ENCODE assay signal across 20 cellular contexts in the genomic region with DNA sequence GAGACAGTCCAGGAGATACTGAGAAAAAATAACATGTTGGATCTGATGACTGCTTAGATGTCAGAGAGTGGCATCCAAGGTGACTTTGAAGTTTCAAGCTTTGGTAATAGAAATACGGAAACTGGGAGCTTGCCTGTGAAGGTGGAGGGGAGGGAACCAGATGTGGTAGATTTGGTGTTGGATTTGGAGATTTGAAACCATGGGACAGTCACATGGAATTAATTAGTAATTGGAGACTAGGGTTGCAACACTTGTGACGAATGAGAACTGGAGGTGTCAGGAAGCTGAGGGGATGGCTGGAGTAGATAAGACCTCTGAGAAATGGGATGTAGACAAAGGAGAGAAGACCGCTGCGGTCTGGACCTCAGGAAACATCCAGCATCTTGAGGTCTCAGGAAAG. TPM values are rescaled to one million over a fixed set of nuclear protein-coding genes. Genes with fewer than 3 reads are reported as not detected.
DNase-seq lines count a peak whose midpoint lies in the region; ATAC-seq and TF ChIP-seq lines count a peak whose summit lies in the region.
"Had no signal": no experiment of that assay in that cellular context is flagged by ENCODE, and none has a peak within 500 bp of the region (broad histone marks: within the 10 kb centered on the region; RNA-seq: fewer than 3 reads in every experiment).

No MANE protein-coding gene starts in this region.

- H3K27ac Mint-ChIP-seq in MCF 10A (ENCODE audit: low read depth, unreplicated experiment): no peak overlapping the region
- no peak overlapping the region for H3K27ac Mint-ChIP-seq in naive thymus-derived CD8-positive, alpha-beta T cell
- H3K27ac Mint-ChIP-seq: naive B cell; progenitor cell of endocrine pancreas; stimulated activated effector memory CD8-positive, alpha-beta T cell treated with anti-CD3 and anti-CD28 coated beads, Interleukin-12 subunit alpha, Interleukin-12 subunit beta, amount 100 ng/mL, for 72 hours had no signal

- no peaks in the 10 kb centered on the region for H3K36me3 ChIP-seq in breast epithelium
- H3K36me3 ChIP-seq: SJCRH30, spleen, upper lobe of left lung had no signal

- H3K4me1 ChIP-seq in breast epithelium: peaks cover 0 to 6% of the 10 kb centered on the region in 2 donors
- H3K4me1 ChIP-seq: SJCRH30 had no signal

- CTCF ChIA-PET in MCF 10A (lab: Yijun Ruan, JAX): interaction anchor here (1.3 to 3.2 kb wide), 2 partner anchors 9 to 26 kb away, joined by 3 to 16 read pairs; no protein-coding TSS in a partner anchor

- H3K36me3 Mint-ChIP-seq in MCF 10A (ENCODE audit: insufficient read depth, unreplicated experiment): no peaks in the 10 kb centered on the region
- no peaks in the 10 kb centered on the region for H3K36me3 Mint-ChIP-seq in naive thymus-derived CD8-positive, alpha-beta T cell
- H3K36me3 Mint-ChIP-seq: naive B cell; stimulated activated effector memory CD8-positive, alpha-beta T cell treated with anti-CD3 and anti-CD28 coated beads, Interleukin-12 subunit alpha, Interleukin-12 subunit beta, amount 100 ng/mL, for 72 hours had no signal

- no peaks in the 10 kb centered on the region for H3K9me3 ChIP-seq in breast epithelium
- H3K9me3 ChIP-seq: SJCRH30, spleen, upper lobe of left lung had no signal

- H3K4me1 Mint-ChIP-seq in MCF 10A (ENCODE audit: insufficient read depth, unreplicated experiment): peaks cover 38% of the 10 kb centered on the region
- H3K4me1 Mint-ChIP-seq in naive thymus-derived CD8-positive, alpha-beta T cell: no peaks in the 10 kb centered on the region
- H3K4me1 Mint-ChIP-seq: naive B cell had no signal

- no peaks in the 10 kb centered on the region for H3K27me3 ChIP-seq in breast epithelium
- H3K27me3 ChIP-seq: SJCRH30, upper lobe of left lung had no signal

- H3K9me3 Mint-ChIP-seq in MCF 10A (ENCODE audit: unreplicated experiment): no peaks in the 10 kb centered on the region
- no peaks in the 10 kb centered on the region for H3K9me3 Mint-ChIP-seq in naive thymus-derived CD8-positive, alpha-beta T cell
- H3K9me3 Mint-ChIP-seq: immature natural killer cell; stimulated activated effector memory CD8-positive, alpha-beta T cell treated with anti-CD3 and anti-CD28 coated beads, Interleukin-12 subunit alpha, Interleukin-12 subunit beta, amount 100 ng/mL, for 72 hours had no signal

- H3K4me3 ChIP-seq in breast epithelium: no peak overlapping the region
- H3K4me3 ChIP-seq: SJCRH30, spleen, upper lobe of left lung had no signal

- TF ChIP-seq CTCF in breast epithelium (IDR thresholded peaks at IDR 0.05): no peak
- TF ChIP-seq CTCF in MCF 10A (IDR thresholded peaks at IDR 0.05; ENCODE audit: unreplicated experiment): no peak

- no peak for ATAC-seq in naive thymus-derived CD8-positive, alpha-beta T cell
- ATAC-seq in GM18907 (IDR thresholded peaks at IDR 0.05; ENCODE audit: unreplicated experiment): no peak
- ATAC-seq: HepG2; stimulated activated effector memory CD8-positive, alpha-beta T cell treated with anti-CD3 and anti-CD28 coated beads, Interleukin-12 subunit alpha, Interleukin-12 subunit beta, amount 100 ng/mL, for 72 hours had no signal

- no peak overlapping the region for H3K4me3 Mint-ChIP-seq in MCF 10A (ENCODE audit: unreplicated experiment)
- no peak overlapping the region for H3K4me3 Mint-ChIP-seq in naive thymus-derived CD8-positive, alpha-beta T cell
- H3K4me3 Mint-ChIP-seq: naive B cell; stimulated activated effector memory CD8-positive, alpha-beta T cell treated with anti-CD3 and anti-CD28 coated beads, Interleukin-12 subunit alpha, Interleukin-12 subunit beta, amount 100 ng/mL, for 72 hours had no signal

- intact Hi-C loops in breast epithelium (cut with DNase I; ENCODE audit: low total_unique reads): no loop called here
- intact Hi-C loops in MCF 10A (cut with micrococcal nuclease): no loop called here

- H3K27me3 Mint-ChIP-seq in MCF 10A (ENCODE audit: insufficient read depth, unreplicated experiment): no peaks in the 10 kb centered on the region
- H3K27me3 Mint-ChIP-seq in naive thymus-derived CD8-positive, alpha-beta T cell: peaks cover 0 to 20% (median 9%) of the 10 kb centered on the region in 5 donors

- no peak for TF ChIP-seq POLR2A in breast epithelium (IDR thresholded peaks at IDR 0.05)

- POLR2A ChIA-PET in MCF 10A (lab: Yijun Ruan, JAX): interaction anchor here (0.7 kb wide), 1 partner anchor 1783 kb away, joined by 3 read pairs; no protein-coding TSS in a partner anchor
- POLR2A ChIA-PET in naive thymus-derived CD8-positive, alpha-beta T cell (lab: Charles Lee): no interaction called here

- H3K27ac ChIP-seq in breast epithelium: peak overlapping the region; percentile 69 to 79
- H3K27ac ChIP-seq: SJCRH30, spleen, upper lobe of left lung had no signal

- DNase-seq in breast epithelium (ENCODE audit: low spot score in 2 of 2) (no peak), MCF 10A (ENCODE audit: unreplicated experiment) (no peak), UCSD-AML1 (lab: John Stamatoyannopoulos, UW; ENCODE audit: unreplicated experiment) (peak; percentile 75), fibroblast of the conjunctiva (ENCODE audit: low read depth) (peak; percentile 59), NOMO-1 (lab: John Stamatoyannopoulos, UW; ENCODE audit: unreplicated experiment in 2 of 2) (no peak)
- no peak for DNase-seq in naive thymus-derived CD8-positive, alpha-beta T cell
- DNase-seq in stimulated activated CD4-positive, alpha-beta T cell treated with anti-CD3 and anti-CD28 coated beads, Interleukin-4, amount 100 ng/mL, for 4 hours: no peak
- DNase-seq: activated CD4-positive, alpha-beta T cell treated with anti-CD3 and anti-CD28 coated beads, Interleukin-2, amount 50 U/mL, for 1 hour; activated naive CD4-positive, alpha-beta T cell; anterior cingulate cortex; immature natural killer cell; naive B cell; NCI-H526; spleen; upper lobe of left lung had no signal

- no TSS peak for BruUV-seq in MCF 10A (replicated peaks; lab: Mats Ljungman, UMichigan)

RNA-seq across cellular contexts. Expression of gene RPL37A, which starts 46.7 kb away (rescaled TPM):
- total RNA-seq in breast epithelium: 1,000 to 10,000 TPM; 1,604 to 2,277 (median 1,692) TPM
- 4,349 and 4,745 TPM in 2 replicates for total RNA-seq in MCF 10A (2022)
- total RNA-seq in naive thymus-derived CD8-positive, alpha-beta T cell: 1,000 to 10,000 TPM; 3,176 to 3,258 TPM
- 1,000 to 10,000 TPM; 4,502 to 5,032 (median 4,635) TPM for polyA plus RNA-seq in naive thymus-derived CD8-positive, alpha-beta T cell

Comparison
In these comparisons a context has a peak if more than half of its experiments do, and no peak if none do; other contexts are left out.
1. DNase-seq: peak in UCSD-AML1 (single experiment) and fibroblast of the conjunctiva (single experiment); none in breast epithelium (0 of 2), MCF 10A (single experiment), naive thymus-derived CD8-positive, alpha-beta T cell (0 of 10), NOMO-1 (0 of 2) and stimulated activated CD4-positive, alpha-beta T cell treated with anti-CD3 and anti-CD28 coated beads, Interleukin-4, amount 100 ng/mL, for 4 hours (0 of 2).